26 cellular contexts compared by ENCODE assay signal in genomic region chr14:24176599-24176998, GRCh38. TPM values are rescaled to one million over a fixed set of nuclear protein-coding genes. Genes with fewer than 3 reads are reported as not detected.
"Had no signal": no experiment of that assay in that cellular context is flagged by ENCODE, and none has a peak within 500 bp of the region (broad histone marks: within the 10 kb centered on the region; RNA-seq: fewer than 3 reads in every experiment).

No MANE protein-coding gene starts in this region.

- H3K27me3 Mint-ChIP-seq: activated B cell treated with CpG ODN at 0.5 μM for 24 hours; effector memory CD8-positive, alpha-beta T cell; naive B cell had no signal

- DNase-seq: activated B cell treated with CpG ODN at 0.5 μM for 24 hours; activated CD4-positive, alpha-beta T cell treated with anti-CD3 and anti-CD28 coated beads, Interleukin-2, amount 50 U/mL, for 4 hours; activated naive CD4-positive, alpha-beta T cell; adrenal gland; brain microvascular endothelial cell; cortex of kidney; effector memory CD8-positive, alpha-beta T cell; erythroblast; gastrocnemius medialis; islet precursor cell; left colon; mammary epithelial cell; naive B cell; spleen; stimulated activated naive CD4-positive, alpha-beta T cell; tibial artery; upper lobe of right lung had no signal

- H3K27ac Mint-ChIP-seq: activated B cell treated with CpG ODN at 0.5 μM for 24 hours; activated T-helper 2 cell treated with anti-CD3 and anti-CD28 coated beads, Interferon-gamma antibody, Interleukin-2, Interleukin-4, amounts not matched to agents 10 μg/mL and 5 μg/mL and 100 μg/mL, durations not matched to agents 14 hours and 24 hours and 36 hours; T-helper 2 cell treated with Interferon-gamma antibody and Interleukin-4, amounts not matched to agents 5 μg/mL and 100 μg/mL, for 36 hours had no signal

- H3K36me3 Mint-ChIP-seq: naive B cell had no signal

- H3K4me3 ChIP-seq: adrenal gland, gastrocnemius medialis, hepatocyte, spleen, suprapubic skin, tibial artery, upper lobe of right lung had no signal

- H3K4me3 Mint-ChIP-seq: activated B cell treated with CpG ODN at 0.5 μM for 24 hours; effector memory CD8-positive, alpha-beta T cell; naive B cell; T-helper 2 cell treated with Interferon-gamma antibody and Interleukin-4, amounts not matched to agents 5 μg/mL and 100 μg/mL, for 36 hours had no signal

- H3K4me1 ChIP-seq: upper lobe of right lung had no signal

- FAIRE-seq: astrocyte had no signal

- H3K9me3 ChIP-seq: adrenal gland, gastrocnemius medialis, spleen, suprapubic skin, tibial artery, upper lobe of right lung had no signal

- H3K27me3 ChIP-seq: adrenal gland, brain microvascular endothelial cell, hepatocyte, spleen, suprapubic skin, tibial artery, upper lobe of right lung had no signal

- H3K4me2 ChIP-seq: hepatocyte had no signal

- H2AFZ ChIP-seq: hepatocyte had no signal

- H3K9me3 Mint-ChIP-seq: activated B cell treated with CpG ODN at 0.5 μM for 24 hours; activated naive CD4-positive, alpha-beta T cell treated with anti-CD3 and anti-CD28 coated beads, Interleukin-2, amount 50 U/mL, for 72 hours; activated T-helper 2 cell treated with anti-CD3 and anti-CD28 coated beads, Interferon-gamma antibody, Interleukin-2, Interleukin-4, amounts not matched to agents 10 μg/mL and 5 μg/mL and 100 μg/mL, durations not matched to agents 14 hours and 24 hours and 36 hours; effector memory CD8-positive, alpha-beta T cell; naive B cell; T-helper 2 cell treated with Interferon-gamma antibody and Interleukin-4, amounts not matched to agents 5 μg/mL and 100 μg/mL, for 36 hours had no signal

- H3K27ac ChIP-seq: adrenal gland, brain microvascular endothelial cell, gastrocnemius medialis, hepatocyte, spleen, suprapubic skin, tibial artery, upper lobe of right lung had no signal

RNA-seq across cellular contexts. Expression of gene TSSK4, which starts 28.9 kb away (rescaled TPM):
- total RNA-seq: cardiac septum, chondrocyte, gastrocnemius medialis, hepatocyte, suprapubic skin, upper lobe of right lung had no signal
- polyA plus RNA-seq: mammary epithelial cell, right cardiac atrium, spleen had no signal
